Comparison of ENCODE assay signal across 8 cellular contexts in genomic region chr2:26035110-26035728, GRCh38. TPM values are rescaled to one million over a fixed set of nuclear protein-coding genes. Genes with fewer than 3 reads are reported as not detected.
DNase-seq lines count a peak whose midpoint lies in the region; ATAC-seq and TF ChIP-seq lines count a peak whose summit lies in the region.

No MANE protein-coding gene starts in this region.

- H3K4me1 ChIP-seq in CD8-positive, alpha-beta T cell (ENCODE audit: insufficient read depth, low read length) = peaks cover 33% of the 10 kb centered on the region
- peaks cover 5% of the 10 kb centered on the region; the same call in 1 of the 2 replicates for H3K4me1 ChIP-seq in MM.1S (ENCODE audit: low read length)
- peaks cover 20 to 24% of the 10 kb centered on the region in 2 donors for H3K4me1 ChIP-seq in naive thymus-derived CD4-positive, alpha-beta T cell (ENCODE audit: control insufficient read depth in 2 of 2, insufficient read depth in 2 of 2, low read length in 2 of 2)

- no peaks in the 10 kb centered on the region for H3K9me2 ChIP-seq in MM.1S (replicated peaks; ENCODE audit: insufficient read depth, low read length)

- H2AFZ ChIP-seq in MM.1S (ENCODE audit: low read length) = no peak overlapping the region

- H3K79me2 ChIP-seq in MM.1S (ENCODE audit: low read length) = peaks cover 63% of the 10 kb centered on the region

- no peaks in the 10 kb centered on the region for H3K9me3 Mint-ChIP-seq in CD8-positive, alpha-beta T cell
- H3K9me3 Mint-ChIP-seq in naive thymus-derived CD4-positive, alpha-beta T cell = peaks cover 0 to 5% (median 0%) of the 10 kb centered on the region in 11 donors

- no peaks in the 10 kb centered on the region for H3K9me3 ChIP-seq in CD8-positive, alpha-beta T cell (ENCODE audit: low read length)
- H3K9me3 ChIP-seq in MM.1S (replicated peaks; ENCODE audit: insufficient read depth, low read length) = no peaks in the 10 kb centered on the region
- H3K9me3 ChIP-seq in naive thymus-derived CD4-positive, alpha-beta T cell (ENCODE audit: control insufficient read depth in 2 of 3, low read length in 3 of 3) = no peaks in the 10 kb centered on the region

- H3K27ac Mint-ChIP-seq in CD8-positive, alpha-beta T cell = peak overlapping the region; percentile 98
- H3K27ac Mint-ChIP-seq in naive thymus-derived CD4-positive, alpha-beta T cell = peak overlapping the region; percentile 86 to 97 (median 95)

- no peak for ATAC-seq in CD8-positive, alpha-beta T cell
- ATAC-seq in naive thymus-derived CD4-positive, alpha-beta T cell = no peak
- ATAC-seq in sciatic nerve = no peak
- no peak for ATAC-seq in GM21526 (IDR thresholded peaks at IDR 0.05; ENCODE audit: low FRiP score, unreplicated experiment)

- POLR2A ChIA-PET in CD8-positive, alpha-beta T cell (lab: Charles Lee) = interaction anchor here (0.6 to 2.3 kb wide), 4 partner anchors 26 to 200 kb away, joined by 3 to 15 read pairs (median 4); partner anchors contain the start of gene ASXL2
- POLR2A ChIA-PET in naive thymus-derived CD4-positive, alpha-beta T cell (lab: Charles Lee) = interaction anchor here (0.6 to 3.8 kb wide), 9 partner anchors 11 to 362 kb away, joined by 3 to 19 read pairs (median 4); partner anchors contain the start of genes ASXL2 and DTNB

- intact Hi-C loops in CD8-positive, alpha-beta T cell (cut with DNase I, micrococcal nuclease) = loop anchor here in 1 of 2 experiments (2.0 to 5.0 kb wide), 3 partner anchors 52 to 1063 kb away; partner anchors contain the start of genes DNAJC27, HADHA, HADHB and KIF3C
- intact Hi-C loops in naive thymus-derived CD4-positive, alpha-beta T cell (cut with micrococcal nuclease) = loop anchor here (2.0 to 10.0 kb wide), 3 partner anchors 44 to 730 kb away; partner anchors contain the start of genes HADHA (in 1 of the 2), HADHB (in 1 of the 2) and SLC35F6 (in 1 of the 2)
- intact Hi-C loops in sciatic nerve (cut with DNase I) = no loop called here

- CTCF ChIA-PET in CD8-positive, alpha-beta T cell (lab: Charles Lee) = interaction anchor here (0.6 to 1.5 kb wide), 4 partner anchors 43 to 984 kb away, joined by 3 read pairs; no protein-coding TSS in a partner anchor
- CTCF ChIA-PET in naive thymus-derived CD4-positive, alpha-beta T cell (lab: Charles Lee) = interaction anchor here (1.0 to 1.3 kb wide), 2 partner anchors 149 to 156 kb away, joined by 4 to 5 read pairs; no protein-coding TSS in a partner anchor

- H3K4me1 Mint-ChIP-seq in CD8-positive, alpha-beta T cell (ENCODE audit: low read depth) = peaks cover 44% of the 10 kb centered on the region
- H3K4me1 Mint-ChIP-seq in naive thymus-derived CD4-positive, alpha-beta T cell = peaks cover 36 to 54% (median 44%) of the 10 kb centered on the region in 7 donors

- H3K27me3 Mint-ChIP-seq in CD8-positive, alpha-beta T cell (ENCODE audit: low read depth) = no peaks in the 10 kb centered on the region
- peaks cover 0 to 2% (median 0%) of the 10 kb centered on the region in 5 donors for H3K27me3 Mint-ChIP-seq in naive thymus-derived CD4-positive, alpha-beta T cell

- H3K4me3 Mint-ChIP-seq in CD8-positive, alpha-beta T cell = peak overlapping the region; percentile 95
- peak overlapping the region; percentile 90 to 99 (median 96) for H3K4me3 Mint-ChIP-seq in naive thymus-derived CD4-positive, alpha-beta T cell

- peak overlapping the region; percentile 92 for H3K27ac ChIP-seq in CD8-positive, alpha-beta T cell (ENCODE audit: low read depth, low read length)
- H3K27ac ChIP-seq in MM.1S (ENCODE audit: low read length) = no peak overlapping the region; the same call in 1 of the 2 replicates
- peak overlapping the region; percentile 90 for H3K27ac ChIP-seq in naive thymus-derived CD4-positive, alpha-beta T cell (ENCODE audit: low read depth, low read length)

- H3K36me3 ChIP-seq in CD8-positive, alpha-beta T cell (ENCODE audit: insufficient read depth, low read length) = no peaks in the 10 kb centered on the region
- no peaks in the 10 kb centered on the region for H3K36me3 ChIP-seq in MM.1S (replicated peaks; ENCODE audit: insufficient read depth, low read length)
- peaks cover 0 to 14% (median 0%) of the 10 kb centered on the region in 3 experiments for H3K36me3 ChIP-seq in naive thymus-derived CD4-positive, alpha-beta T cell (ENCODE audit: control insufficient read depth in 2 of 3, insufficient read depth in 3 of 3, low read length in 3 of 3)

- no peak for TF ChIP-seq CTCF in CD8-positive, alpha-beta T cell (IDR thresholded peaks at IDR 0.05)
- no peak for TF ChIP-seq CTCF in MM.1S (IDR thresholded peaks at IDR 0.05; ENCODE audit: low read length)

- peaks cover 6% of the 10 kb centered on the region for H3F3A ChIP-seq in MM.1S (ENCODE audit: insufficient read depth, low read length)

- peak overlapping the region; percentile 99 for H3K4me3 ChIP-seq in CD8-positive, alpha-beta T cell (ENCODE audit: low read depth, low read length)
- H3K4me3 ChIP-seq in MM.1S (ENCODE audit: low read length) = peak overlapping the region; percentile 91
- H3K4me3 ChIP-seq in naive thymus-derived CD4-positive, alpha-beta T cell (ENCODE audit: low read length) = peak overlapping the region; percentile 96

- H3K27me3 ChIP-seq in CD8-positive, alpha-beta T cell (ENCODE audit: insufficient read depth, low read length) = no peaks in the 10 kb centered on the region
- no peaks in the 10 kb centered on the region for H3K27me3 ChIP-seq in MM.1S (replicated peaks; ENCODE audit: insufficient read depth, low read length)
- no peaks in the 10 kb centered on the region for H3K27me3 ChIP-seq in naive thymus-derived CD4-positive, alpha-beta T cell (ENCODE audit: control insufficient read depth in 2 of 2, insufficient read depth in 2 of 2, low read length in 2 of 2)

- H3K9ac ChIP-seq in MM.1S (ENCODE audit: low read length) = peak overlapping the region; percentile 76

- H3K36me3 Mint-ChIP-seq in CD8-positive, alpha-beta T cell = peaks cover 35% of the 10 kb centered on the region
- peaks cover 0 to 8% (median 0%) of the 10 kb centered on the region in 5 donors for H3K36me3 Mint-ChIP-seq in naive thymus-derived CD4-positive, alpha-beta T cell

- DNase-seq in CD8-positive, alpha-beta T cell = peak in 1 of 7 experiments; percentile 9
- DNase-seq in MM.1S (no peak), dermis blood vessel endothelial cell (peak; percentile 28), SIG-M5 treated with dmso at 0.1 percent for 504 hours (lab: John Stamatoyannopoulos, UW; ENCODE audit: unreplicated experiment) (no peak), sciatic nerve (ENCODE audit: low spot score) (no peak), NCI-H1092 (lab: John Stamatoyannopoulos, UW) (no peak)
- no peak for DNase-seq in naive thymus-derived CD4-positive, alpha-beta T cell

- H4K20me1 ChIP-seq in MM.1S (ENCODE audit: insufficient read depth, low read length) = peaks cover 14% of the 10 kb centered on the region; the same call in 1 of the 2 replicates

- H3K4me2 ChIP-seq in MM.1S (ENCODE audit: low read depth, low read length) = peak overlapping the region; percentile 75

RNA-seq across cellular contexts. Expression of gene RAB10, which starts 1.3 kb away (rescaled TPM):
- total RNA-seq in CD8-positive, alpha-beta T cell = 10 to 100 TPM; 12.7 TPM
- 101 and 176 TPM in 2 replicates for total RNA-seq in dermis blood vessel endothelial cell
- total RNA-seq in naive thymus-derived CD4-positive, alpha-beta T cell = 100 to 1,000 TPM in 1 of 5 experiments, 10 to 100 TPM in 4; 25.6 to 108 (median 60.5) TPM
- polyA plus RNA-seq in naive thymus-derived CD4-positive, alpha-beta T cell = 10 to 100 TPM; 56.1 to 73.2 TPM
- total RNA-seq in sciatic nerve = 104 TPM

RNA-seq across cellular contexts. Expression of gene KIF3C, which starts 52.9 kb away (rescaled TPM):
- 1 to 10 TPM; 1.5 to 2.3 TPM for total RNA-seq in CD8-positive, alpha-beta T cell
- total RNA-seq in dermis blood vessel endothelial cell (12.6 and 23.3 TPM in 2 replicates), sciatic nerve (56.6 TPM)
- 1 to 10 TPM; 2.9 to 6.3 (median 5.7) TPM for total RNA-seq in naive thymus-derived CD4-positive, alpha-beta T cell
- polyA plus RNA-seq in naive thymus-derived CD4-positive, alpha-beta T cell = 1 to 10 TPM in 1 of 2 donors, under 1 TPM in 1; 0.54 to 1.7 TPM
